ENCODE assay signal across 8 cellular contexts in the genomic region with DNA sequence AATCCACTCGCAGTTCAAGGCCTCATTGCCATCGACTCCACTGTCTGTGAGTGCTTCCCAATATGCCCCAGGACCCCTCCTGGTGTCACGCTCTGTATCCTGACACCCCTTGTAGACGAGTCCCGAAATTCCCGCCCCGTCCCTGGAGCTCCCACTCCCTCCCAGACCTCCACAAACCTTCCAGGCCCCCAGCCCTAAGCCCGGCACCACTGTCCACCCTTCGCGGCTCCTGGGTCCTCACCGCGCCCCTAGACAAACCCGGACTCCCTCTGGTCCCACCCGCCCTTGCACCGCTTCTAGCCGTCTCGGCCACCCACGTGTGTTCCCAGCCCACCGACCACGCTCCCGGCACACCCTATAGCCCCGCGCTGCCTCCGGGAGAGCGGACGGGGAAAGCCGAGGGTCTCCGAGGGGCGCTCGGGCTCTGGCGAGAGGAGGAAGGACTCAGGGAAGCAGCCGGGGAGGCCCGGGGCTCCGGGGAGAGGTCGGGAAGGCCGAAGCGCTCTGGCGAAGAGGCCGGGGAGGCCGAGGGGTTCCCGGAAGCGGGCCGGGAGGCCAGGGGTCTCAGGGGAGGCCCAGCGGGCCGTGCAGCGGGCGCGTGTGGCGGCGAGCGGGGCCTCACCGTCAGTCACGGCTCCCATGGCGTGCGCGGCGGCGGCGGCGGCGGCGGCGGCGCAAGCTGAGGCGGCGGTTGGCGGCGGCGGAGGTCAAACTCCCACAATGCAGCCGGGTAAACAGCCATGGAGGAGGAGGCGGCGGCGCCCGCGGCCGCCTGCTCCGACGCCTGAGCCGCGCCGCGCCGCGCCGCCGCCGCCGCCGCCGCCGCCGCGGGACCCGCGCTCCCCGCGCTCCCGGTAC. TPM values are rescaled to one million over a fixed set of nuclear protein-coding genes. Genes with fewer than 3 reads are reported as not detected.
DNase-seq lines count a peak whose midpoint lies in the region; ATAC-seq, FAIRE-seq and TF ChIP-seq lines count a peak whose summit lies in the region.

TSS of gene ATXN7 (plus strand) at position 718 of the 858 bp plus-strand sequence. CDS start 48,732 bp downstream, outside the sequence.
TSS of gene THOC7 (minus strand) at position 656 of the 858 bp plus-strand sequence. CDS start at position 641, 15 bp downstream.

- in situ Hi-C loops in gastrocnemius medialis (cut with MboI; ENCODE audit: low sequenced_read_pairs in 4 of 4): no loop called here

- no peak for TF ChIP-seq CTCF in gastrocnemius medialis (IDR thresholded peaks at IDR 0.05 in 4 of 5, conservative IDR thresholded peaks at IDR 0.05 in 1 of 5)

- peaks cover 5% of the 10 kb centered on the region for H3K36me3 ChIP-seq in HUES64 (ENCODE audit: insufficient read depth, low read length)
- no peaks in the 10 kb centered on the region for H3K36me3 ChIP-seq in gastrocnemius medialis

- H3K4me1 ChIP-seq in HUES64 (ENCODE audit: insufficient read depth, low read length): peaks cover 26% of the 10 kb centered on the region
- H3K4me1 ChIP-seq in gastrocnemius medialis: peaks cover 8 to 17% of the 10 kb centered on the region in 2 donors

- peak; percentile 72 for ATAC-seq in GM21390 (IDR thresholded peaks at IDR 0.05; ENCODE audit: unreplicated experiment)
- ATAC-seq in gastrocnemius medialis: peak; percentile 88 to 91

- H3K9ac ChIP-seq in HUES64 (ENCODE audit: low read depth, low read length): peak within 1 kb of the TSS; percentile 96

- FAIRE-seq in HTR-8/SVneo (lab: Jason Lieb, UNC): no peak

- peak within 1 kb of the TSS; percentile 85 for H3K27ac ChIP-seq in HUES64 (ENCODE audit: low read depth, low read length)
- peak within 1 kb of the TSS; percentile 89 to 96 (median 94) for H3K27ac ChIP-seq in gastrocnemius medialis

- H3K4me3 ChIP-seq in HUES64 (ENCODE audit: low read length) (peak within 1 kb of the TSS; percentile 77), gastrocnemius medialis (peak within 1 kb of the TSS; percentile 90 to 100 (median 99))

- H3K27me3 ChIP-seq in HUES64 (ENCODE audit: insufficient read depth, low read length) (no peaks in the 10 kb centered on the region), gastrocnemius medialis (no peaks in the 10 kb centered on the region)

- under 1% methylated on average over 98 of the region's 98 CpGs for WGBS in HUES64

- H3K9me3 ChIP-seq in HUES64 (ENCODE audit: insufficient read depth, low read depth, low read length): no peaks in the 10 kb centered on the region
- H3K9me3 ChIP-seq in gastrocnemius medialis: no peaks in the 10 kb centered on the region

- intact Hi-C loops in gastrocnemius medialis (cut with DNase I; ENCODE audit: low total_unique reads): loop anchor here (2.0 to 10.0 kb wide), 2 partner anchors 49 to 131 kb away; partner anchors contain the start of gene SCAANT1

- peak; percentile 18 to 40 for TF ChIP-seq POLR2A in gastrocnemius medialis (IDR thresholded peaks at IDR 0.05)

- DNase-seq in EL (peak; percentile 67), T-helper 9 cell (peak; percentile 66), astrocyte of the hippocampus (ENCODE audit: low read depth, low spot score) (peak; percentile 89), hypothalamus (lab: John Stamatoyannopoulos, UW) (peak in 44 of 51 donors; percentile 2 to 74 (median 40)), gastrocnemius medialis (peak; percentile 41 to 67), HTR-8/SVneo (ENCODE audit: insufficient read length, low spot score) (no peak)

RNA-seq across cellular contexts. Expression of gene ATXN7, which starts in this region (rescaled TPM):
- 7.7 TPM for polyA plus RNA-seq in HUES64 (2013, experiment 1 of 2)
- polyA plus RNA-seq in HUES64 (2013, experiment 2 of 2): 7.4 TPM
- 10 to 100 TPM; 14.5 to 27.4 (median 23.7) TPM for total RNA-seq in gastrocnemius medialis

RNA-seq across cellular contexts. Expression of gene THOC7, which starts in this region (rescaled TPM):
- 75.2 TPM for polyA plus RNA-seq in HUES64 (2013, experiment 1 of 2)
- polyA plus RNA-seq in HUES64 (2013, experiment 2 of 2): 91.1 TPM
- total RNA-seq in gastrocnemius medialis: 10 to 100 TPM; 52.0 to 74.8 (median 67.6) TPM
